16 cellular contexts compared by ENCODE assay signal in the genomic region with DNA sequence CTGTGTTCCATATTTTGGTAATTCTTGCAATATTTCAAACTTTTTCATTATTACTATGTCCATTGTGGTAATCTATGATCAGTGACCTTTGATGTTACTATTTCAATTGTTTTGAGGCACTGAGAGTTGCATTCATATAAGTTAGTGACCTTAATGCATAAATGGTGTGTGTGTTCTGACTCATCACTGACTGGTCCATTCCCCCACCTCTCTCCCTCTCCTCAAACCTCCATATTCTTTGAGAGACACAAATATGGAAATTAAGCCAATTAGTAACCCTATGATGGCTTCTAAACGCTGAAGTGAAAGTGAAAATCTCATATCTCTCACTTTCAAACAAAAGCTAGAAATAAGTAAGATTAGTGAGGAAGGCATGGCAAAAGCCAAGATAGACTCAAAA.
DNase-seq lines count a peak whose midpoint lies in the region; ATAC-seq and TF ChIP-seq lines count a peak whose summit lies in the region.
"Had no signal": no experiment of that assay in that cellular context is flagged by ENCODE, and none has a peak within 500 bp of the region (broad histone marks: within the 10 kb centered on the region; RNA-seq: fewer than 3 reads in every experiment).

No MANE protein-coding gene starts in this region.

- POLR2A ChIA-PET in Caco-2 (lab: Charles Lee) = no interaction called here

- no peak overlapping the region for H3K4me3 Mint-ChIP-seq in Caco-2 (ENCODE audit: unreplicated experiment)
- no peak overlapping the region for H3K4me3 Mint-ChIP-seq in neural progenitor cell
- H3K4me3 Mint-ChIP-seq: CD8-positive, alpha-beta memory T cell had no signal

- no peak overlapping the region for H2AFZ ChIP-seq in neural progenitor cell (replicated peaks)

- H3K27ac Mint-ChIP-seq in Caco-2 (ENCODE audit: unreplicated experiment) = no peak overlapping the region
- H3K27ac Mint-ChIP-seq in neural progenitor cell = no peak overlapping the region
- H3K27ac Mint-ChIP-seq: CD8-positive, alpha-beta memory T cell had no signal

- no peaks in the 10 kb centered on the region for H3F3A ChIP-seq in neural progenitor cell (ENCODE audit: low read depth)

- ATAC-seq in GM18511 (IDR thresholded peaks at IDR 0.05; ENCODE audit: unreplicated experiment) = peak; percentile 67
- peak; percentile 53 for ATAC-seq in GM18870 (IDR thresholded peaks at IDR 0.05; ENCODE audit: unreplicated experiment)
- peak; percentile 62 for ATAC-seq in HG02938 (IDR thresholded peaks at IDR 0.05; ENCODE audit: unreplicated experiment)
- peak; percentile 46 for ATAC-seq in HG03469 (IDR thresholded peaks at IDR 0.05; ENCODE audit: unreplicated experiment)

- H3K4me1 Mint-ChIP-seq in Caco-2 (ENCODE audit: low read depth, unreplicated experiment) (no peaks in the 10 kb centered on the region), neural progenitor cell (no peaks in the 10 kb centered on the region)
- H3K4me1 Mint-ChIP-seq: CD8-positive, alpha-beta memory T cell had no signal

- no peak overlapping the region for H3K4me3 ChIP-seq in Caco-2 (ENCODE audit: low read depth, low read length)
- H3K4me3 ChIP-seq in lower leg skin (ENCODE audit: low read depth, poor library complexity, severe bottlenecking) = no peak overlapping the region
- no peak overlapping the region for H3K4me3 ChIP-seq in neural progenitor cell
- H3K4me3 ChIP-seq: BLaER1, HAP-1 had no signal

- H3K36me3 Mint-ChIP-seq in Caco-2 (ENCODE audit: insufficient read depth, unreplicated experiment) (no peaks in the 10 kb centered on the region), neural progenitor cell (no peaks in the 10 kb centered on the region)
- H3K36me3 Mint-ChIP-seq: CD8-positive, alpha-beta memory T cell had no signal

- H3K9me3 ChIP-seq in Caco-2 = no peaks in the 10 kb centered on the region
- H3K9me3 ChIP-seq in neural progenitor cell (ENCODE audit: low read depth) = no peaks in the 10 kb centered on the region
- H3K9me3 ChIP-seq: BLaER1, HAP-1 had no signal

- H3K4me1 ChIP-seq in Caco-2 (no peaks in the 10 kb centered on the region), neural progenitor cell (no peaks in the 10 kb centered on the region)
- H3K4me1 ChIP-seq: BLaER1, HAP-1 had no signal

- H3K27ac ChIP-seq in neural progenitor cell = no peak overlapping the region
- H3K27ac ChIP-seq: BLaER1, HL-60 had no signal

- TF ChIP-seq CTCF in Caco-2 (IDR thresholded peaks at IDR 0.05; ENCODE audit: insufficient read depth in 1 of 2, low read depth in 1 of 2, low read length in 1 of 2, severe bottlenecking in 1 of 2, unreplicated experiment in 1 of 2) (no peak), lower leg skin (IDR thresholded peaks at IDR 0.05) (no peak), neural progenitor cell (IDR thresholded peaks at IDR 0.05) (no peak)

- no peaks in the 10 kb centered on the region for H3K79me2 ChIP-seq in neural progenitor cell (ENCODE audit: low read depth)

- H3K36me3 ChIP-seq in Caco-2 (ENCODE audit: control insufficient read depth, insufficient read depth, low read length) (no peaks in the 10 kb centered on the region), neural progenitor cell (peaks cover 6% of the 10 kb centered on the region)
- H3K36me3 ChIP-seq: BLaER1, HAP-1 had no signal

- no peak for TF ChIP-seq POLR2A in lower leg skin (IDR thresholded peaks at IDR 0.05)

- H3K9ac ChIP-seq in neural progenitor cell = no peak overlapping the region
- H3K9ac ChIP-seq: BLaER1 had no signal

- no peaks in the 10 kb centered on the region for H4K20me1 ChIP-seq in neural progenitor cell (ENCODE audit: low read depth)
- H4K20me1 ChIP-seq: BLaER1 had no signal

- BruUV-seq in Caco-2 (replicated peaks; lab: Mats Ljungman, UMichigan) = no TSS peak

- no peaks in the 10 kb centered on the region for H3K27me3 ChIP-seq in Caco-2 (replicated peaks; ENCODE audit: control insufficient read depth, insufficient read depth, low read length)
- H3K27me3 ChIP-seq in neural progenitor cell = no peaks in the 10 kb centered on the region
- H3K27me3 ChIP-seq: BLaER1 had no signal

- H3K9me3 Mint-ChIP-seq in Caco-2 (ENCODE audit: unreplicated experiment) = peaks cover 15% of the 10 kb centered on the region
- peaks cover 6% of the 10 kb centered on the region for H3K9me3 Mint-ChIP-seq in neural progenitor cell

- intact Hi-C loops in Caco-2 (cut with micrococcal nuclease; ENCODE audit: unreplicated experiment) = no loop called here
- intact Hi-C loops in lower leg skin (cut with DNase I; ENCODE audit: low total_unique reads) = no loop called here

- DNase-seq in Caco-2 (no peak), lower leg skin (ENCODE audit: low spot score in 2 of 2) (no peak), NCI-H748 (lab: John Stamatoyannopoulos, UW; ENCODE audit: unreplicated experiment) (no peak), neural progenitor cell (ENCODE audit: low spot score) (no peak)
- DNase-seq: 8988T; AML-193; CD8-positive, alpha-beta memory T cell; DMS53; Karpas-422 had no signal

- CTCF ChIA-PET in Caco-2 (lab: Charles Lee) = no interaction called here

- WGBS in lower leg skin, 2 donors = 68 to 75% methylated on average over 1 of the region's 1 CpG

- H3K27me3 Mint-ChIP-seq in Caco-2 (ENCODE audit: insufficient read depth, unreplicated experiment) = peaks cover 6% of the 10 kb centered on the region
- H3K27me3 Mint-ChIP-seq in neural progenitor cell (ENCODE audit: insufficient read depth, low read depth) = no peaks in the 10 kb centered on the region
- H3K27me3 Mint-ChIP-seq: CD8-positive, alpha-beta memory T cell had no signal

- H3K4me2 ChIP-seq in neural progenitor cell = no peak overlapping the region
- H3K4me2 ChIP-seq: BLaER1 had no signal
